34 cellular contexts compared by ENCODE assay signal in genomic region chr19:8057545-8058270, GRCh38. TPM values are rescaled to one million over a fixed set of nuclear protein-coding genes. Genes with fewer than 3 reads are reported as not detected.
"Had no signal": no experiment of that assay in that cellular context is flagged by ENCODE, and none has a peak within 500 bp of the region (broad histone marks: within the 10 kb centered on the region; RNA-seq: fewer than 3 reads in every experiment).

No MANE protein-coding gene starts in this region.

- H3K27ac ChIP-seq: esophagus squamous epithelium, heart right ventricle, left lung, psoas muscle, skin epidermis, spleen, thoracic aorta, tibial nerve, upper lobe of left lung had no signal

- H3K4me3 ChIP-seq: esophagus squamous epithelium, heart right ventricle, left lung, mucosa of descending colon, psoas muscle, skin epidermis, spleen, thoracic aorta, tibial nerve, upper lobe of left lung had no signal

- H3K36me3 ChIP-seq: esophagus squamous epithelium, heart right ventricle, left lung, spleen, thoracic aorta, tibial nerve, upper lobe of left lung had no signal

- DNase-seq: cortex of kidney; effector memory CD8-positive, alpha-beta T cell; erythroblast; esophagus squamous epithelium; foreskin melanocyte; glutamatergic neuron; heart right ventricle; hippocampal formation; left cardiac atrium; left lung; mesenchymal stem cell; mucosa of descending colon; naive B cell; nucleus accumbens; psoas muscle; right cardiac atrium; spleen; stimulated activated CD4-positive, alpha-beta T cell treated with anti-CD3 and anti-CD28 coated beads, Interleukin-4, amount 100 ng/mL, for 4 hours; stimulated activated naive B cell treated with anti-CD40 and anti-IgM and Interleukin-4, amounts not matched to agents 10 μg/mL and 1 μg/mL and 100 μg/mL, for 72 hours; upper lobe of left lung had no signal

- H3K4me1 ChIP-seq: esophagus squamous epithelium, heart right ventricle, left lung, psoas muscle, tibial nerve, upper lobe of left lung had no signal

- H3K27me3 Mint-ChIP-seq: natural killer cell treated with Interleukin-12 subunit alpha and Interleukin-12 subunit beta and Interleukin-15 and Interleukin-18, amount 100 ng/mL, for 72 hours; stimulated activated naive CD8-positive, alpha-beta T cell treated with anti-CD3 and anti-CD28 coated beads, Interleukin-15, Interleukin-2, amounts not matched to agents 100 ng/mL and 50 ng/mL, for 24 hours had no signal

- H3K9me3 Mint-ChIP-seq: effector memory CD8-positive, alpha-beta T cell; mesothelial cell of epicardium; naive B cell; natural killer cell treated with Interleukin-12 subunit alpha and Interleukin-12 subunit beta and Interleukin-15 and Interleukin-18, amount 100 ng/mL, for 72 hours; neural crest cell; stimulated activated naive B cell treated with anti-CD40 and anti-IgM and Interleukin-4, amounts not matched to agents 10 μg/mL and 1 μg/mL and 100 μg/mL, for 72 hours; stimulated activated naive CD8-positive, alpha-beta T cell treated with anti-CD3 and anti-CD28 coated beads, Interleukin-15, Interleukin-2, amounts not matched to agents 100 ng/mL and 50 ng/mL, for 24 hours had no signal

- ATAC-seq: effector memory CD8-positive, alpha-beta T cell; heart right ventricle; left cardiac atrium; left lung; mucosa of descending colon; natural killer cell treated with Interleukin-12 subunit alpha and Interleukin-12 subunit beta and Interleukin-15 and Interleukin-18, amount 100 ng/mL, for 72 hours; psoas muscle; right cardiac atrium; stimulated activated naive B cell treated with anti-CD40 and anti-IgM and Interleukin-4, amounts not matched to agents 10 μg/mL and 1 μg/mL and 100 μg/mL, for 72 hours had no signal

- H3K4me3 Mint-ChIP-seq: effector memory CD8-positive, alpha-beta T cell; mesothelial cell of epicardium; naive B cell; natural killer cell treated with Interleukin-12 subunit alpha and Interleukin-12 subunit beta and Interleukin-15 and Interleukin-18, amount 100 ng/mL, for 72 hours; neural crest cell; stimulated activated naive B cell treated with anti-CD40 and anti-IgM and Interleukin-4, amounts not matched to agents 10 μg/mL and 1 μg/mL and 100 μg/mL, for 72 hours; stimulated activated naive CD8-positive, alpha-beta T cell treated with anti-CD3 and anti-CD28 coated beads, Interleukin-15, Interleukin-2, amounts not matched to agents 100 ng/mL and 50 ng/mL, for 24 hours had no signal

- H3K27ac Mint-ChIP-seq: effector memory CD8-positive, alpha-beta T cell; mesothelial cell of epicardium; naive B cell; natural killer cell treated with Interleukin-12 subunit alpha and Interleukin-12 subunit beta and Interleukin-15 and Interleukin-18, amount 100 ng/mL, for 72 hours; stimulated activated naive B cell treated with anti-CD40 and anti-IgM and Interleukin-4, amounts not matched to agents 10 μg/mL and 1 μg/mL and 100 μg/mL, for 72 hours; stimulated activated naive CD8-positive, alpha-beta T cell treated with anti-CD3 and anti-CD28 coated beads, Interleukin-15, Interleukin-2, amounts not matched to agents 100 ng/mL and 50 ng/mL, for 24 hours had no signal

- FAIRE-seq: islet of Langerhans, urothelium cell line had no signal

- H3K4me1 Mint-ChIP-seq: mesothelial cell of epicardium; neural crest cell; stimulated activated naive B cell treated with anti-CD40 and anti-IgM and Interleukin-4, amounts not matched to agents 10 μg/mL and 1 μg/mL and 100 μg/mL, for 72 hours had no signal

- H3K27me3 ChIP-seq: esophagus squamous epithelium, left lung, spleen, tibial nerve, upper lobe of left lung had no signal

- H3K36me3 Mint-ChIP-seq: naive B cell; natural killer cell treated with Interleukin-12 subunit alpha and Interleukin-12 subunit beta and Interleukin-15 and Interleukin-18, amount 100 ng/mL, for 72 hours; stimulated activated naive B cell treated with anti-CD40 and anti-IgM and Interleukin-4, amounts not matched to agents 10 μg/mL and 1 μg/mL and 100 μg/mL, for 72 hours had no signal

RNA-seq across cellular contexts. Expression of gene CCL25, which starts 5.1 kb away (rescaled TPM):
- total RNA-seq: dermis microvascular lymphatic vessel endothelial cell, esophagus squamous epithelium, heart right ventricle, kidney epithelial cell, left cardiac atrium, left lung, lung microvascular endothelial cell, mucosa of descending colon, neural crest cell, osteocyte, psoas muscle, renal cortical epithelial cell, right cardiac atrium, thoracic aorta, tibial nerve, upper lobe of left lung had no signal
- polyA plus RNA-seq: heart right ventricle, right cardiac atrium had no signal
